Comparison of ENCODE assay signal across 1 cellular context in the genomic region with DNA sequence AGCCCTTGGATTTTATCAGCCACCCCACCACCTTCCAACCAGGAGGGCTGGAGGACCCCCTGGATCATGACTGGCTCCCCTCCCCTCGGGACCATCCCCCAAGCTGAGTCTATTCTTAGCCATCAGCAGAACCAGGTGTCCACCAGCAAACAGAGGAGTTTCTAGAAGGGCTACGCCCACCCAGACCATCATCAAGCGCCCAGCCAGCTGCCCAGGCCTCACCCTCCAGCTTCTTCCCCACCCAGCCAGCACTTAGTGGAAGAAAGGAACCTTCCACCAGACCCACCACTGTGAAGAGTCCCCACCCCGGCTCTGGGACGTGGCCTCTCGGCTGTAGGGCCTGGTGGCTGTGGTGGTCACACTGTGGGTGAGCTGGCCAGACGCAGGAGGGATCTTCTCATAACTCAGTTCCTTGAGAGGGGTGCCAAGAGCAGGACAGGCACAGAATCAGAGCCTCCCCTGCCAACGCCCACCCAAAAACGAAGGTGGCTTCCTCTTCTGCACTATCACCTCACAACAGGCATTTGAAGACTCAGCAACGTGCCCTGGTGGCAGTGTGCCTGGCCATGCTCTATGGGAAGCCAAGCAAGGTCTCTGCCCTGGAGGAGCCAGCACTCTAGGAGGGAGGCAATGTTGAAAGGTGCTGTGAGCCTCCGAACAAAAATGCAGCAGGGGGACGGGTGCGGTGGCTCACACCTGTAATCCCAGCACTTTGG.
TF ChIP-seq lines count a peak whose summit lies in the region.

No MANE protein-coding gene starts in this region.

TF ChIP-seq in K562, 482 proteins besides CTCF, POLR2A, EP300 and RAD21:
- TF ChIP-seq ETS2 (tag; IDR thresholded peaks at IDR 0.05; ENCODE audit: borderline replicate concordance, poor library complexity, severe bottlenecking) (no peak), CREM (IDR thresholded peaks at IDR 0.05; ENCODE audit: low read depth) (no peak), ZEB2 (IDR thresholded peaks at IDR 0.05) (no peak), BHLHE40 (IDR thresholded peaks at IDR 0.05; ENCODE audit: low read length) (no peak), WHSC1 (IDR thresholded peaks at IDR 0.05; ENCODE audit: low read length) (no peak), ZNF184 (CRISPR knock-in tag; IDR thresholded peaks at IDR 0.05) (no peak), PHB (CRISPR knock-in tag; IDR thresholded peaks at IDR 0.05) (no peak), PCBP1 (IDR thresholded peaks at IDR 0.05; ENCODE audit: low read depth, low read length, poor library complexity, severe bottlenecking) (no peak), PML (IDR thresholded peaks at IDR 0.05; ENCODE audit: low read length) (no peak), ZNF347 (CRISPR knock-in tag; IDR thresholded peaks at IDR 0.05; ENCODE audit: low read depth) (no peak), DDX20 (tag; IDR thresholded peaks at IDR 0.05; ENCODE audit: low read depth) (no peak)
- TF ChIP-seq, protein P1, sequence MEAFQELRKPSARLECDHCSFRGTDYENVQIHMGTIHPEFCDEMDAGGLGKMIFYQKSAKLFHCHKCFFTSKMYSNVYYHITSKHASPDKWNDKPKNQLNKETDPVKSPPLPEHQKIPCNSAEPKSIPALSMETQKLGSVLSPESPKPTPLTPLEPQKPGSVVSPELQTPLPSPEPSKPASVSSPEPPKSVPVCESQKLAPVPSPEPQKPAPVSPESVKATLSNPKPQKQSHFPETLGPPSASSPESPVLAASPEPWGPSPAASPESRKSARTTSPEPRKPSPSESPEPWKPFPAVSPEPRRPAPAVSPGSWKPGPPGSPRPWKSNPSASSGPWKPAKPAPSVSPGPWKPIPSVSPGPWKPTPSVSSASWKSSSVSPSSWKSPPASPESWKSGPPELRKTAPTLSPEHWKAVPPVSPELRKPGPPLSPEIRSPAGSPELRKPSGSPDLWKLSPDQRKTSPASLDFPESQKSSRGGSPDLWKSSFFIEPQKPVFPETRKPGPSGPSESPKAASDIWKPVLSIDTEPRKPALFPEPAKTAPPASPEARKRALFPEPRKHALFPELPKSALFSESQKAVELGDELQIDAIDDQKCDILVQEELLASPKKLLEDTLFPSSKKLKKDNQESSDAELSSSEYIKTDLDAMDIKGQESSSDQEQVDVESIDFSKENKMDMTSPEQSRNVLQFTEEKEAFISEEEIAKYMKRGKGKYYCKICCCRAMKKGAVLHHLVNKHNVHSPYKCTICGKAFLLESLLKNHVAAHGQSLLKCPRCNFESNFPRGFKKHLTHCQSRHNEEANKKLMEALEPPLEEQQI (IDR thresholded peaks at IDR 0.05): no peak
- TF ChIP-seq, protein P2, sequence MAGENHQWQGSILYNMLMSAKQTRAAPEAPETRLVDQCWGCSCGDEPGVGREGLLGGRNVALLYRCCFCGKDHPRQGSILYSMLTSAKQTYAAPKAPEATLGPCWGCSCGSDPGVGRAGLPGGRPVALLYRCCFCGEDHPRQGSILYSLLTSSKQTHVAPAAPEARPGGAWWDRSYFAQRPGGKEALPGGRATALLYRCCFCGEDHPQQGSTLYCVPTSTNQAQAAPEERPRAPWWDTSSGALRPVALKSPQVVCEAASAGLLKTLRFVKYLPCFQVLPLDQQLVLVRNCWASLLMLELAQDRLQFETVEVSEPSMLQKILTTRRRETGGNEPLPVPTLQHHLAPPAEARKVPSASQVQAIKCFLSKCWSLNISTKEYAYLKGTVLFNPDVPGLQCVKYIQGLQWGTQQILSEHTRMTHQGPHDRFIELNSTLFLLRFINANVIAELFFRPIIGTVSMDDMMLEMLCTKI (IDR thresholded peaks at IDR 0.05; ENCODE audit: partially characterized antibody): no peak
- TF ChIP-seq, protein P3, sequence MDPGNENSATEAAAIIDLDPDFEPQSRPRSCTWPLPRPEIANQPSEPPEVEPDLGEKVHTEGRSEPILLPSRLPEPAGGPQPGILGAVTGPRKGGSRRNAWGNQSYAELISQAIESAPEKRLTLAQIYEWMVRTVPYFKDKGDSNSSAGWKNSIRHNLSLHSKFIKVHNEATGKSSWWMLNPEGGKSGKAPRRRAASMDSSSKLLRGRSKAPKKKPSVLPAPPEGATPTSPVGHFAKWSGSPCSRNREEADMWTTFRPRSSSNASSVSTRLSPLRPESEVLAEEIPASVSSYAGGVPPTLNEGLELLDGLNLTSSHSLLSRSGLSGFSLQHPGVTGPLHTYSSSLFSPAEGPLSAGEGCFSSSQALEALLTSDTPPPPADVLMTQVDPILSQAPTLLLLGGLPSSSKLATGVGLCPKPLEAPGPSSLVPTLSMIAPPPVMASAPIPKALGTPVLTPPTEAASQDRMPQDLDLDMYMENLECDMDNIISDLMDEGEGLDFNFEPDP (CRISPR knock-in tag; IDR thresholded peaks at IDR 0.05): no peak
- TF ChIP-seq, protein P4, sequence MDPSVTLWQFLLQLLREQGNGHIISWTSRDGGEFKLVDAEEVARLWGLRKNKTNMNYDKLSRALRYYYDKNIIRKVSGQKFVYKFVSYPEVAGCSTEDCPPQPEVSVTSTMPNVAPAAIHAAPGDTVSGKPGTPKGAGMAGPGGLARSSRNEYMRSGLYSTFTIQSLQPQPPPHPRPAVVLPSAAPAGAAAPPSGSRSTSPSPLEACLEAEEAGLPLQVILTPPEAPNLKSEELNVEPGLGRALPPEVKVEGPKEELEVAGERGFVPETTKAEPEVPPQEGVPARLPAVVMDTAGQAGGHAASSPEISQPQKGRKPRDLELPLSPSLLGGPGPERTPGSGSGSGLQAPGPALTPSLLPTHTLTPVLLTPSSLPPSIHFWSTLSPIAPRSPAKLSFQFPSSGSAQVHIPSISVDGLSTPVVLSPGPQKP (CRISPR knock-in tag; IDR thresholded peaks at IDR 0.05): no peak
- TF ChIP-seq, protein P5, sequence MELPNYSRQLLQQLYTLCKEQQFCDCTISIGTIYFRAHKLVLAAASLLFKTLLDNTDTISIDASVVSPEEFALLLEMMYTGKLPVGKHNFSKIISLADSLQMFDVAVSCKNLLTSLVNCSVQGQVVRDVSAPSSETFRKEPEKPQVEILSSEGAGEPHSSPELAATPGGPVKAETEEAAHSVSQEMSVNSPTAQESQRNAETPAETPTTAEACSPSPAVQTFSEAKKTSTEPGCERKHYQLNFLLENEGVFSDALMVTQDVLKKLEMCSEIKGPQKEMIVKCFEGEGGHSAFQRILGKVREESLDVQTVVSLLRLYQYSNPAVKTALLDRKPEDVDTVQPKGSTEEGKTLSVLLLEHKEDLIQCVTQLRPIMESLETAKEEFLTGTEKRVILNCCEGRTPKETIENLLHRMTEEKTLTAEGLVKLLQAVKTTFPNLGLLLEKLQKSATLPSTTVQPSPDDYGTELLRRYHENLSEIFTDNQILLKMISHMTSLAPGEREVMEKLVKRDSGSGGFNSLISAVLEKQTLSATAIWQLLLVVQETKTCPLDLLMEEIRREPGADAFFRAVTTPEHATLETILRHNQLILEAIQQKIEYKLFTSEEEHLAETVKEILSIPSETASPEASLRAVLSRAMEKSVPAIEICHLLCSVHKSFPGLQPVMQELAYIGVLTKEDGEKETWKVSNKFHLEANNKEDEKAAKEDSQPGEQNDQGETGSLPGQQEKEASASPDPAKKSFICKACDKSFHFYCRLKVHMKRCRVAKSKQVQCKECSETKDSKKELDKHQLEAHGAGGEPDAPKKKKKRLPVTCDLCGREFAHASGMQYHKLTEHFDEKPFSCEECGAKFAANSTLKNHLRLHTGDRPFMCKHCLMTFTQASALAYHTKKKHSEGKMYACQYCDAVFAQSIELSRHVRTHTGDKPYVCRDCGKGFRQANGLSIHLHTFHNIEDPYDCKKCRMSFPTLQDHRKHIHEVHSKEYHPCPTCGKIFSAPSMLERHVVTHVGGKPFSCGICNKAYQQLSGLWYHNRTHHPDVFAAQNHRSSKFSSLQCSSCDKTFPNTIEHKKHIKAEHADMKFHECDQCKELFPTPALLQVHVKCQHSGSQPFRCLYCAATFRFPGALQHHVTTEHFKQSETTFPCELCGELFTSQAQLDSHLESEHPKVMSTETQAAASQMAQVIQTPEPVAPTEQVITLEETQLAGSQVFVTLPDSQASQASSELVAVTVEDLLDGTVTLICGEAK (IDR thresholded peaks at IDR 0.05): no peak
- TF ChIP-seq, protein P5 (CRISPR knock-in tag; IDR thresholded peaks at IDR 0.05): no peak
